ENCODE assay signal across 9 cellular contexts in the genomic region with DNA sequence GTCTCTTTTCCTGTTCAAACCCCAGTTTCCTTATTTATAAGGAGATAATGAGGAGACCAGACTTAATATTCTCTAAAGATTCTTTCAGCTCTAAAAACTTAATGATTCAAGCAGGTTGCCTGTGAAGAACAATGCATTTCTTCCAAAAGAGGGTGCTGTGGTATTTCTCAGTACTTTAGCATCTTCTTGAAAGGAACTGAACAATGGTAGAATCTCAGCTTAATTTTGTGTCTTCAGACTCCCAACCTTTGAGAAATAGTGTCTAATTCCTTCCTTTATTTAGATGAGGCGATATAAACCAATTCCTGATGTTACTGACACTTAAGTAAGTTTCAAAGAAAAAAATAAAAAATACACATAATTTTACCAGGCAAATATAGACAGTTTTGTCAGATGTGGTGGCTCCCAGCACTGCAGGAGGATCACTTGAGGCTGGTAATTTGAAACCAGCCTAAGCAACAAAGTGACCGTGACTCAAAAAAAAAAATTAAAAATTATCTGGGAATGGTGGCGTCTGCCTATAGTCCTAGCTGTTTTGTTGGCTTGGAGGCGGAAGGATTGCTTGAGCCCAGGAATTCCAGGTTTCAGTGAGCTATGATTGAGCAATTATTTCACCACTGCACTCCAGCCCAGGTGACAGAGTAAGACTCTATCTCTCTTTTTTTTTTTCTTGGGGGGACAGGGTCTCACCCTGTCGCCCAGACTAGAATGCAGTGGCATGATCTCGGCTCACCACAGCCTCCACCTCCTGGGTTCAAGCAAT.
DNase-seq lines count a peak whose midpoint lies in the region; ATAC-seq, FAIRE-seq and TF ChIP-seq lines count a peak whose summit lies in the region.
"Had no signal": no experiment of that assay in that cellular context is flagged by ENCODE, and none has a peak within 500 bp of the region (broad histone marks: within the 10 kb centered on the region; RNA-seq: fewer than 3 reads in every experiment).

No MANE protein-coding gene starts in this region.

- TF ChIP-seq CTCF in heart left ventricle (IDR thresholded peaks at IDR 0.05) (peak; percentile 28 to 70 (median 60)), RWPE2 (IDR thresholded peaks at IDR 0.05; ENCODE audit: poor library complexity, severe bottlenecking) (peak; percentile 71), gastrocnemius medialis (IDR thresholded peaks at IDR 0.05 in 4 of 5, conservative IDR thresholded peaks at IDR 0.05 in 1 of 5) (peak in 3 of 5 experiments; percentile 26 to 57 (median 33))

- TF ChIP-seq POLR2A in heart left ventricle (IDR thresholded peaks at IDR 0.05): no peak
- no peak for TF ChIP-seq POLR2A in gastrocnemius medialis (IDR thresholded peaks at IDR 0.05)

- no peaks in the 10 kb centered on the region for H3K36me3 ChIP-seq in heart left ventricle
- H3K36me3 ChIP-seq in RWPE2 (ENCODE audit: low read depth): peaks cover 4% of the 10 kb centered on the region; the same call in 1 of the 2 replicates
- H3K36me3 ChIP-seq in gastrocnemius medialis: no peaks in the 10 kb centered on the region

- WGBS in heart left ventricle, 4 donors: 74 to 79% (median 76%) methylated on average over 6 of the region's 6 CpGs

- H3K27me3 ChIP-seq in heart left ventricle: no peaks in the 10 kb centered on the region
- no peaks in the 10 kb centered on the region for H3K27me3 ChIP-seq in RWPE2 (ENCODE audit: insufficient read depth, poor library complexity, severe bottlenecking)
- H3K27me3 ChIP-seq in gastrocnemius medialis: no peaks in the 10 kb centered on the region

- peaks cover 0 to 8% (median 0%) of the 10 kb centered on the region in 12 donors for H3K4me1 ChIP-seq in heart left ventricle
- peaks cover 27% of the 10 kb centered on the region for H3K4me1 ChIP-seq in RWPE2 (ENCODE audit: insufficient read depth, poor library complexity, severe bottlenecking)
- no peaks in the 10 kb centered on the region for H3K4me1 ChIP-seq in gastrocnemius medialis

- DNase-seq in heart left ventricle (no peak), Right ventricle myocardium superior (no peak), RWPE2 (ENCODE audit: low spot score) (no peak), frontal cortex (ENCODE audit: low spot score in 2 of 2) (peak; percentile 11 to 41), gastrocnemius medialis (no peak), OCI-M2 (lab: John Stamatoyannopoulos, UW; ENCODE audit: unreplicated experiment) (no peak), 8988T (no peak)
- no peak for DNase-seq in activated CD4-positive, alpha-beta T cell treated with anti-CD3 and anti-CD28 coated beads for 48 hours

- intact Hi-C loops in heart left ventricle (cut with DNase I) (loop anchor here in 7 of 10 donors (2.0 to 10.0 kb wide), 5 partner anchors 70 to 200 kb away; no protein-coding TSS in a partner anchor), Right ventricle myocardium superior (cut with DNase I) (loop anchor here (5.0 to 10.0 kb wide), 2 partner anchors 60 to 192 kb away; no protein-coding TSS in a partner anchor), gastrocnemius medialis (cut with DNase I; ENCODE audit: low total_unique reads) (loop anchor here (1.0 kb wide), 1 partner anchor 198 kb away; no protein-coding TSS in a partner anchor)

- peak; percentile 13 for FAIRE-seq in frontal cortex (lab: Jason Lieb, UNC)
- FAIRE-seq: colon had no signal

- in situ Hi-C loops in gastrocnemius medialis (cut with MboI; ENCODE audit: low sequenced_read_pairs in 4 of 4): loop anchor here in 3 of 4 donors (5.0 to 10.0 kb wide), 2 partner anchors 197 to 200 kb away; no protein-coding TSS in a partner anchor

- H3K4me3 ChIP-seq in heart left ventricle: no peak overlapping the region
- no peak overlapping the region for H3K4me3 ChIP-seq in RWPE2 (ENCODE audit: severe bottlenecking)
- no peak overlapping the region for H3K4me3 ChIP-seq in gastrocnemius medialis

- peak overlapping the region in 1 of 12 donors; percentile 14 for H3K27ac ChIP-seq in heart left ventricle
- H3K27ac ChIP-seq in RWPE2 (ENCODE audit: poor library complexity, severe bottlenecking): peak overlapping the region; percentile 85
- H3K27ac ChIP-seq in gastrocnemius medialis: no peak overlapping the region

- ATAC-seq in heart left ventricle (peak in 3 of 4 donors; percentile 52 to 64 (median 59)), Right ventricle myocardium superior (ENCODE audit: poor library complexity) (no peak), RWPE2 (ENCODE audit: low read depth) (no peak), gastrocnemius medialis (peak; percentile 52 to 61)

- H3K9me3 ChIP-seq in heart left ventricle: no peaks in the 10 kb centered on the region
- H3K9me3 ChIP-seq in RWPE2 (ENCODE audit: severe bottlenecking): no peaks in the 10 kb centered on the region
- no peaks in the 10 kb centered on the region for H3K9me3 ChIP-seq in gastrocnemius medialis

Comparison
In these comparisons a context has a peak if more than half of its experiments do, and no peak if none do; other contexts are left out.
1. ATAC-seq: peak in heart left ventricle (3 of 4) and gastrocnemius medialis (2 of 2); none in Right ventricle myocardium superior (single experiment) and RWPE2 (single experiment).
2. DNase-seq: peak in frontal cortex (2 of 2); none in heart left ventricle (0 of 5), Right ventricle myocardium superior (single experiment), RWPE2 (single experiment), gastrocnemius medialis (0 of 2), OCI-M2 (single experiment), activated CD4-positive, alpha-beta T cell treated with anti-CD3 and anti-CD28 coated beads for 48 hours (single experiment) and 8988T (single experiment).
3. Peak in every context shown above with its lines, with median percentiles within 50 percentile points of each other: CTCF ChIP-seq.